In the genomic region with DNA sequence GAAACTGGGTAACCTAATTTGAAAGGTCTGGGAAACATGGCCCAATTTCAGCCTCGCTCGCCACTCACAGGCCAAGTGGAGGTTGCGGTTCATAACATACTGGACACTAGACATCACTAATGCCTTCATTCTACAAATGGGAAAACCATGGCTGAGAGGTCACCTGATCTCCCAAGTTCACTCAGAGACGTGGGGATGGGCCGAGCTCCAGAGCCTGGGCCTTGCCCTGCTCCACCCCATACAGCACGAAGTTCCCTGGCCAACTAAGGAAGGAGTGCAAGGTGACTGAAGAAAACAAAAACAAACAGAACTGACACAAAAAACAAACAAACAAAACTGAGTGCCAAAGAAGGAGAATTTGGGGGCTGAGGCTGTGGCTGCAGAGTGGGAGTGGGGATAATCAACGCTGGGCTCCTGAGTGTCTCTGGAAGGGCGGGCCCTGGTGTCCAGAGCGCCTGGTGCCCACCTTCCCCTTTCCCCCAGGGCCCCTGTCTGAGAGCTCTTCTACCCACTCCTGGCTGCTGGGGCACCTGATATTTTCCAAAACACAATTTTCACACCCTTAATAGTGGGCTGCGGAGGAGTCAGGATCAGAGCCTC, we compare ENCODE assay signal across 14 cellular contexts. TPM values are rescaled to one million over a fixed set of nuclear protein-coding genes. Genes with fewer than 3 reads are reported as not detected.
DNase-seq lines count a peak whose midpoint lies in the region; FAIRE-seq and TF ChIP-seq lines count a peak whose summit lies in the region.
"Had no signal": no experiment of that assay in that cellular context is flagged by ENCODE, and none has a peak within 500 bp of the region (broad histone marks: within the 10 kb centered on the region; RNA-seq: fewer than 3 reads in every experiment).

No MANE protein-coding gene starts in this region.

- H3K9ac ChIP-seq in astrocyte (ENCODE audit: low read length) (no peak overlapping the region), skeletal muscle tissue (ENCODE audit: low read depth in 1 of 3, low read length in 3 of 3) (peak overlapping the region; percentile 86 to 90 (median 89))

- H4K20me1 ChIP-seq in astrocyte (ENCODE audit: insufficient read depth, low read length), result no peaks in the 10 kb centered on the region

- no peaks in the 10 kb centered on the region for H3K9me3 Mint-ChIP-seq in activated CD4-positive, alpha-beta T cell treated with anti-CD3 and anti-CD28 coated beads, Interleukin-2, amount 10 ng/mL, durations not matched to agents 24 days and 14 days
- H3K9me3 Mint-ChIP-seq in astrocyte (ENCODE audit: unreplicated experiment), result no peaks in the 10 kb centered on the region
- H3K9me3 Mint-ChIP-seq: effector memory CD8-positive, alpha-beta T cell had no signal

- peaks cover 12% of the 10 kb centered on the region for H3K4me1 ChIP-seq in astrocyte (ENCODE audit: insufficient read depth, low read length)
- H3K4me1 ChIP-seq in mesodermal cell (ENCODE audit: control insufficient read depth, insufficient read depth, low read length, poor library complexity, severe bottlenecking), result peaks cover 35% of the 10 kb centered on the region
- peaks cover 51 to 59% (median 51%) of the 10 kb centered on the region in 3 donors for H3K4me1 ChIP-seq in skeletal muscle tissue (ENCODE audit: control insufficient read depth in 3 of 3, insufficient read depth in 3 of 3, low read length in 3 of 3)

- 44 to 58% methylated on average over 2 to 5 of the region's 10 CpGs for WGBS in mesodermal cell (ENCODE audit: insufficient coverage in 2 of 2), 2 experiments

- peak overlapping the region; percentile 5 for H3K4me3 Mint-ChIP-seq in activated CD4-positive, alpha-beta T cell treated with anti-CD3 and anti-CD28 coated beads, Interleukin-2, amount 10 ng/mL, durations not matched to agents 24 days and 14 days
- no peak overlapping the region for H3K4me3 Mint-ChIP-seq in astrocyte (ENCODE audit: unreplicated experiment)
- H3K4me3 Mint-ChIP-seq: effector memory CD8-positive, alpha-beta T cell had no signal

- H3K9me3 ChIP-seq in astrocyte (ENCODE audit: insufficient read depth, low read depth, low read length), result no peaks in the 10 kb centered on the region
- H3K9me3 ChIP-seq in mesodermal cell (ENCODE audit: control insufficient read depth, low read length), result no peaks in the 10 kb centered on the region
- no peaks in the 10 kb centered on the region for H3K9me3 ChIP-seq in skeletal muscle tissue (ENCODE audit: control insufficient read depth in 3 of 3, low read length in 3 of 3)

- H3K4me1 Mint-ChIP-seq in activated CD4-positive, alpha-beta T cell treated with anti-CD3 and anti-CD28 coated beads, Interleukin-2, amount 10 ng/mL, durations not matched to agents 24 days and 14 days, result peaks cover 44% of the 10 kb centered on the region
- peaks cover 40% of the 10 kb centered on the region for H3K4me1 Mint-ChIP-seq in astrocyte (ENCODE audit: low read depth, unreplicated experiment)

- no peaks in the 10 kb centered on the region for H3K79me2 ChIP-seq in astrocyte (ENCODE audit: insufficient read depth, low read length)

- FAIRE-seq in astrocyte (lab: Jason Lieb, UNC), result no peak
- FAIRE-seq: A204.1, frontal cortex had no signal

- H3K36me3 ChIP-seq in astrocyte (ENCODE audit: insufficient read depth, low read length) (no peaks in the 10 kb centered on the region), mesodermal cell (ENCODE audit: control insufficient read depth, insufficient read depth, low read length) (no peaks in the 10 kb centered on the region), skeletal muscle tissue (ENCODE audit: control insufficient read depth in 3 of 3, insufficient read depth in 3 of 3, low read length in 3 of 3) (peaks cover 0 to 4% (median 0%) of the 10 kb centered on the region in 3 donors)

- peaks cover 2% of the 10 kb centered on the region for H3K27me3 Mint-ChIP-seq in activated CD4-positive, alpha-beta T cell treated with anti-CD3 and anti-CD28 coated beads, Interleukin-2, amount 10 ng/mL, durations not matched to agents 24 days and 14 days
- H3K27me3 Mint-ChIP-seq in astrocyte (ENCODE audit: low read depth, unreplicated experiment), result no peaks in the 10 kb centered on the region
- H3K27me3 Mint-ChIP-seq: effector memory CD8-positive, alpha-beta T cell had no signal

- no peak overlapping the region for H3K4me2 ChIP-seq in astrocyte (ENCODE audit: low read length)
- H3K4me2 ChIP-seq: PC-9 had no signal

- TF ChIP-seq CTCF in astrocyte (IDR thresholded peaks at IDR 0.05; ENCODE audit: insufficient read depth, low read depth, low read length), result no peak

- no peak overlapping the region for H3K27ac ChIP-seq in astrocyte (ENCODE audit: low read depth, low read length)
- peak overlapping the region; percentile 77 for H3K27ac ChIP-seq in mesodermal cell (ENCODE audit: low read depth, low read length, severe bottlenecking)
- H3K27ac ChIP-seq in skeletal muscle tissue (ENCODE audit: low read depth, low read length), result peak overlapping the region; percentile 98
- H3K27ac ChIP-seq: PC-9 had no signal

- no peak overlapping the region for H3K27ac Mint-ChIP-seq in activated CD4-positive, alpha-beta T cell treated with anti-CD3 and anti-CD28 coated beads, Interleukin-2, amount 10 ng/mL, durations not matched to agents 24 days and 14 days
- peak overlapping the region; percentile 26 for H3K27ac Mint-ChIP-seq in astrocyte (ENCODE audit: unreplicated experiment)

- H2AFZ ChIP-seq in astrocyte (ENCODE audit: low read depth, low read length), result no peak overlapping the region
- H2AFZ ChIP-seq: PC-9 had no signal

- intact Hi-C loops in activated CD4-positive, alpha-beta T cell treated with anti-CD3 and anti-CD28 coated beads, Interleukin-2, amount 10 ng/mL, durations not matched to agents 24 days and 14 days (cut with micrococcal nuclease), result loop anchor here (1.0 kb wide), 1 partner anchor 7 kb away; no protein-coding TSS in a partner anchor

- no peaks in the 10 kb centered on the region for H3K27me3 ChIP-seq in astrocyte (ENCODE audit: insufficient read depth, low read length)
- no peaks in the 10 kb centered on the region for H3K27me3 ChIP-seq in skeletal muscle tissue (ENCODE audit: control insufficient read depth in 3 of 3, insufficient read depth in 3 of 3, low read length in 3 of 3)

- no peak for DNase-seq in activated CD4-positive, alpha-beta T cell treated with anti-CD3 and anti-CD28 coated beads, Interleukin-2, amount 10 ng/mL, durations not matched to agents 24 days and 14 days
- DNase-seq in activated CD4-positive, alpha-beta T cell treated with anti-CD3 and anti-CD28 coated beads, Interleukin-2, amount 50 U/mL, for 1 hour, result no peak
- DNase-seq in astrocyte (ENCODE audit: low read depth), result no peak
- DNase-seq in activated T-cell treated with anti-CD3 and anti-CD28 coated beads for 4 hours, result no peak
- no peak for DNase-seq in stimulated activated CD4-positive, alpha-beta T cell treated with anti-CD3 and anti-CD28 coated beads, Interleukin-1b, Interleukin-23, amount 100 ng/mL, for 48 hours
- no peak for DNase-seq in CD1c-positive myeloid dendritic cell (ENCODE audit: extremely low spot score)
- DNase-seq: activated CD4-positive, alpha-beta T cell treated with anti-CD3 and anti-CD28 coated beads for 1 hour; effector memory CD8-positive, alpha-beta T cell; PC-9 had no signal

- H3K36me3 Mint-ChIP-seq in activated CD4-positive, alpha-beta T cell treated with anti-CD3 and anti-CD28 coated beads, Interleukin-2, amount 10 ng/mL, durations not matched to agents 24 days and 14 days (ENCODE audit: low read depth), result no peaks in the 10 kb centered on the region
- H3K36me3 Mint-ChIP-seq in astrocyte (ENCODE audit: low read depth, unreplicated experiment), result no peaks in the 10 kb centered on the region

- H3K4me3 ChIP-seq in astrocyte (ENCODE audit: insufficient read depth, low read depth, low read length) (no peak overlapping the region), mesodermal cell (ENCODE audit: extremely low read depth, insufficient read depth, low read length, poor library complexity, severe bottlenecking) (no peak overlapping the region), skeletal muscle tissue (ENCODE audit: low read length in 3 of 3) (peak overlapping the region in 1 of 3 donors; percentile 22)
- H3K4me3 ChIP-seq: PC-9 had no signal

RNA-seq across cellular contexts. Expression of a gene that starts 46.5 kb away (rescaled TPM):
- total RNA-seq in activated CD4-positive, alpha-beta T cell treated with anti-CD3 and anti-CD28 coated beads, Interleukin-2, amount 10 ng/mL, durations not matched to agents 24 days and 14 days, result 2.8 and 3.4 TPM in 2 replicates
- total RNA-seq in astrocyte (5.0 and 6.4 TPM in 2 replicates), skeletal muscle tissue (5.7 TPM)
- 5.5 TPM for polyA plus RNA-seq in mesodermal cell (2013, experiment 1 of 2)
- polyA plus RNA-seq in mesodermal cell (2013, experiment 2 of 2), result 4.5 TPM
- total RNA-seq: HT1080, PC-9 had no signal
